Comparison of ENCODE assay signal across 9 cellular contexts in the genomic region with DNA sequence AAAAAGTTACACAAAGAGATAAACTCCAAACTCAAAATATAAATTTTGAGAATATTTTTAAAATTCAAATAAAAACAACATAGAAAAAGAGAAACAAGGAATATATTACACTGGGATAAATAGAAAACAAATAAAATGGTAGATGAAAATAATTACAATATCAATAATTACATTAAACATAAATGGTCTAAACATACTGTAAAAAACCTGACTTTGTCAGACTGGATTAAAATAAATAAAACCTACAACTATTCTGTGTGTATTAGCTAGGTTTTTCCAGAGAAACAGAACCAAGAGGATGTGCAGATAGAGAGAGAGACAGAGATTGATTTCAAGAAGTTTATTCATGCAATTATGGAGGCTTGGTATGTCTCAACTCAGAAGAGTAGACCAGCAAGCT.
"Had no signal": no experiment of that assay in that cellular context is flagged by ENCODE, and none has a peak within 500 bp of the region (broad histone marks: within the 10 kb centered on the region; RNA-seq: fewer than 3 reads in every experiment).

No MANE protein-coding gene starts in this region.

- FAIRE-seq: H1, H54, HepG2 had no signal

- H3K9me3 Mint-ChIP-seq: GM23338, H9 had no signal

- ATAC-seq: GM23338, HepG2 had no signal

- H3K4me3 Mint-ChIP-seq: GM23338, H9 had no signal

- H3K4me1 Mint-ChIP-seq: GM23338, H9 had no signal

- DNase-seq: H9, HCEC 1CT, IMR-90, Karpas-422, KBM-7 had no signal

- H3K27ac Mint-ChIP-seq: GM23338, H9 had no signal
